26 cellular contexts compared by ENCODE assay signal in genomic region chr19:23052349-23052748, GRCh38. TPM values are rescaled to one million over a fixed set of nuclear protein-coding genes. Genes with fewer than 3 reads are reported as not detected.
A peak's percentile ranks its signal among the peaks of the same experiment; 100 is the strongest.
DNase-seq lines count a peak whose midpoint lies in the region; ATAC-seq and TF ChIP-seq lines count a peak whose summit lies in the region.
"Had no signal": no experiment of that assay in that cellular context is flagged by ENCODE, and none has a peak within 500 bp of the region (broad histone marks: within the 10 kb centered on the region; RNA-seq: fewer than 3 reads in every experiment).

No MANE protein-coding gene starts in this region.

- H4K91ac ChIP-seq in trophoblast cell (ENCODE audit: low read depth, low read length), result no peak overlapping the region

- WGBS in trophoblast cell (ENCODE audit: extremely low coverage, insufficient coverage, insufficient read length), result no CpG with 5 or more reads among the region's 1 CpG

- H3F3A ChIP-seq in GM23338 (replicated peaks; ENCODE audit: low read depth), result no peaks in the 10 kb centered on the region

- H3K9me3 ChIP-seq in OCI-LY7 (ENCODE audit: low read length) (no peaks in the 10 kb centered on the region), trophoblast cell (ENCODE audit: insufficient read depth, low read depth, low read length) (peaks cover 17% of the 10 kb centered on the region)
- H3K9me3 ChIP-seq: BE2C, BLaER1 had no signal

- H3K27me3 ChIP-seq in GM23338 (ENCODE audit: insufficient read depth) (no peaks in the 10 kb centered on the region), trophoblast cell (ENCODE audit: insufficient read depth, low read length) (no peaks in the 10 kb centered on the region)
- H3K27me3 ChIP-seq: BE2C, BLaER1 had no signal

- no peak overlapping the region for H3K27ac Mint-ChIP-seq in GM23338
- H3K27ac Mint-ChIP-seq: CD14-positive monocyte; CD4-positive, alpha-beta memory T cell; CD4-positive, CD25-positive, alpha-beta regulatory T cell; CD8-positive, alpha-beta memory T cell had no signal

- CTCF ChIA-PET in OCI-LY7 (lab: Charles Lee; ENCODE audit: unreplicated experiment), result no interaction called here

- intact Hi-C loops in OCI-LY7 (cut with micrococcal nuclease; ENCODE audit: unreplicated experiment), result no loop called here

- ATAC-seq in GM23338, result no peak
- no peak for ATAC-seq in GM18873 (IDR thresholded peaks at IDR 0.05; ENCODE audit: low FRiP score, unreplicated experiment)
- ATAC-seq: GM12878 had no signal

- no peak overlapping the region for H2BK12ac ChIP-seq in trophoblast cell (ENCODE audit: low read length)

- H3K4me3 ChIP-seq in GM23338, result no peak overlapping the region
- no peak overlapping the region for H3K4me3 ChIP-seq in OCI-LY7 (ENCODE audit: low read depth, low read length, poor library complexity, severe bottlenecking)
- H3K4me3 ChIP-seq in trophoblast cell (ENCODE audit: low read depth, low read length), result no peak overlapping the region
- H3K4me3 ChIP-seq: BLaER1, GM12878 had no signal

- peaks cover 97% of the 10 kb centered on the region for H3K9me3 Mint-ChIP-seq in GM23338

- peaks cover 27% of the 10 kb centered on the region for H3K36me3 Mint-ChIP-seq in GM23338 (ENCODE audit: low read depth)
- H3K36me3 Mint-ChIP-seq: CD14-positive monocyte; CD4-positive, alpha-beta memory T cell; CD4-positive, CD25-positive, alpha-beta regulatory T cell; CD8-positive, alpha-beta memory T cell had no signal

- H3K9ac ChIP-seq in trophoblast cell (ENCODE audit: low read length), result no peak overlapping the region
- H3K9ac ChIP-seq: BLaER1 had no signal

- peaks cover 4% of the 10 kb centered on the region; the same call in 1 of the 2 replicates for H3K9me2 ChIP-seq in GM23338 (ENCODE audit: insufficient read depth)
- H3K9me2 ChIP-seq in OCI-LY7 (ENCODE audit: insufficient read depth, low read length), result no peaks in the 10 kb centered on the region

- no peak overlapping the region for H2BK5ac ChIP-seq in trophoblast cell (ENCODE audit: low read depth, low read length, poor library complexity)

- H4K20me1 ChIP-seq in GM23338 (replicated peaks; ENCODE audit: insufficient read depth), result no peaks in the 10 kb centered on the region
- H4K20me1 ChIP-seq in OCI-LY7 (ENCODE audit: insufficient read depth, low read length), result no peaks in the 10 kb centered on the region
- H4K20me1 ChIP-seq: BLaER1 had no signal

- H3K4ac ChIP-seq in trophoblast cell (ENCODE audit: low read depth, low read length), result no peak overlapping the region

- H3K23ac ChIP-seq in trophoblast cell (ENCODE audit: low read length), result no peak overlapping the region

- TF ChIP-seq CTCF in GM23338 (conservative IDR thresholded peaks at IDR 0.05; ENCODE audit: low read depth in 2 of 2) (peak; percentile 33 to 38; a peak in 3 of 4 replicates), OCI-LY7 (conservative IDR thresholded peaks at IDR 0.05; ENCODE audit: low read length) (0 out of 2 replicates have a peak, but pooled peaks have one; percentile 13)

- DNase-seq in GM23338 (ENCODE audit: low spot score), result peak; percentile 19
- DNase-seq in OCI-LY7 (ENCODE audit: low spot score), result no peak
- peak; percentile 65 to 88 for DNase-seq in trophoblast cell
- DNase-seq in central memory CD4-positive, alpha-beta T cell, result no peak
- DNase-seq: 8988T; ACHN; BE2C; C1 segment of cervical spinal cord; CD4-positive, alpha-beta memory T cell; CD4-positive, CD25-positive, alpha-beta regulatory T cell; CD8-positive, alpha-beta memory T cell; COR-L47; DMS 273 treated with DMSO at 0.1 percent for 48 hours; DMS153; DMS53; DMS79; DND-41; EL; GDM1 had no signal

- H2BK120ac ChIP-seq in trophoblast cell (ENCODE audit: insufficient read depth, low read length, poor library complexity), result no peak overlapping the region

- no peak overlapping the region for H3K4me2 ChIP-seq in GM23338
- H3K4me2 ChIP-seq in OCI-LY7 (ENCODE audit: low read length), result no peak overlapping the region
- H3K4me2 ChIP-seq in trophoblast cell (ENCODE audit: low read length), result no peak overlapping the region
- H3K4me2 ChIP-seq: BLaER1 had no signal

- H3K4me3 Mint-ChIP-seq in GM23338, result no peak overlapping the region
- H3K4me3 Mint-ChIP-seq: CD14-positive monocyte; CD4-positive, alpha-beta memory T cell; CD4-positive, CD25-positive, alpha-beta regulatory T cell; CD8-positive, alpha-beta memory T cell had no signal

- H3K79me2 ChIP-seq in GM23338 (replicated peaks; ENCODE audit: insufficient read depth), result no peaks in the 10 kb centered on the region
- H3K79me2 ChIP-seq in OCI-LY7 (ENCODE audit: insufficient read depth, low read depth, low read length), result no peaks in the 10 kb centered on the region
- H3K79me2 ChIP-seq in trophoblast cell (ENCODE audit: control insufficient read depth, insufficient read depth, low read length, poor library complexity), result no peaks in the 10 kb centered on the region

- H3K18ac ChIP-seq in trophoblast cell (ENCODE audit: low read length), result no peak overlapping the region

- H2AK5ac ChIP-seq in trophoblast cell (ENCODE audit: low read length), result no peak overlapping the region

- no peaks in the 10 kb centered on the region for H3K4me1 Mint-ChIP-seq in GM23338
- H3K4me1 Mint-ChIP-seq: CD14-positive monocyte; CD4-positive, alpha-beta memory T cell; CD4-positive, CD25-positive, alpha-beta regulatory T cell; CD8-positive, alpha-beta memory T cell had no signal

- H4K12ac ChIP-seq in trophoblast cell (ENCODE audit: low read depth, low read length), result no peak overlapping the region

- H3K4me1 ChIP-seq in GM23338 (ENCODE audit: insufficient read depth) (no peaks in the 10 kb centered on the region), OCI-LY7 (ENCODE audit: insufficient read depth, low read length, poor library complexity, severe bottlenecking) (no peaks in the 10 kb centered on the region), trophoblast cell (ENCODE audit: control insufficient read depth in 1 of 2, insufficient read depth in 2 of 2, low read length in 2 of 2) (no peaks in the 10 kb centered on the region)
- H3K4me1 ChIP-seq: BE2C, BLaER1 had no signal

- no peaks in the 10 kb centered on the region for H3K79me1 ChIP-seq in trophoblast cell (ENCODE audit: low read length)

- POLR2A ChIA-PET in OCI-LY7 (lab: Charles Lee), result no interaction called here

- peaks cover 4% of the 10 kb centered on the region for H3K27me3 Mint-ChIP-seq in GM23338 (ENCODE audit: insufficient read depth, low read depth, poor library complexity)
- H3K27me3 Mint-ChIP-seq: CD4-positive, alpha-beta memory T cell; CD4-positive, CD25-positive, alpha-beta regulatory T cell; CD8-positive, alpha-beta memory T cell had no signal

- no peaks in the 10 kb centered on the region for H3K36me3 ChIP-seq in GM23338 (ENCODE audit: insufficient read depth)
- no peaks in the 10 kb centered on the region for H3K36me3 ChIP-seq in OCI-LY7 (ENCODE audit: insufficient read depth, low read length)
- no peaks in the 10 kb centered on the region for H3K36me3 ChIP-seq in trophoblast cell (ENCODE audit: control insufficient read depth in 1 of 2, insufficient read depth in 2 of 2, low read length in 2 of 2)
- H3K36me3 ChIP-seq: BE2C, BLaER1 had no signal

- H3K27ac ChIP-seq in GM23338 (ENCODE audit: low read depth) (no peak overlapping the region), OCI-LY7 (ENCODE audit: low read depth, low read length, poor library complexity, severe bottlenecking) (no peak overlapping the region), trophoblast cell (ENCODE audit: low read depth, low read length) (no peak overlapping the region)
- H3K27ac ChIP-seq: BLaER1 had no signal

- no TSS peak for BruUV-seq in OCI-LY7 (replicated peaks; lab: Mats Ljungman, UMichigan)

- H3K14ac ChIP-seq in trophoblast cell (ENCODE audit: low read length), result no peak overlapping the region

- H4K8ac ChIP-seq in trophoblast cell (ENCODE audit: low read depth, low read length), result no peak overlapping the region

- peak overlapping the region; percentile 47; the same call in 1 of the 2 replicates for H2AFZ ChIP-seq in GM23338
- H2AFZ ChIP-seq in OCI-LY7 (ENCODE audit: low read length), result no peak overlapping the region
- no peak overlapping the region for H2AFZ ChIP-seq in trophoblast cell (ENCODE audit: insufficient read depth, low read length, poor library complexity)

TF ChIP-seq in GM23338, 12 proteins besides CTCF, POLR2A, EP300 and RAD21 (continues in another document):
- no peak for TF ChIP-seq EZH2 (IDR thresholded peaks at IDR 0.05; ENCODE audit: low read depth, unreplicated experiment)
- TF ChIP-seq JUNB (IDR thresholded peaks at IDR 0.05; ENCODE audit: unreplicated experiment), result no peak
- TF ChIP-seq POLR2AphosphoS5 (IDR thresholded peaks at IDR 0.05; ENCODE audit: low read depth), result no peak
- no peak for TF ChIP-seq ZNF114 (CRISPR knock-in tag; IDR thresholded peaks at IDR 0.05)
- no peak for TF ChIP-seq STAT1 (IDR thresholded peaks at IDR 0.05; ENCODE audit: unreplicated experiment)

RNA-seq across cellular contexts. Expression of gene ZNF728, which starts 49.4 kb away (rescaled TPM):
- total RNA-seq in GM23338 (2014; rRNA removed; shearing (Covaris generic)), result 0.10 TPM in 1 of 2 replicates, not detected in the other
- not detected in 2 replicates for polyA plus RNA-seq in GM23338 (2016; fragmentation: Nextera tagmentation; extraction: Ambion mirVana)
- not detected in 2 replicates for total RNA-seq in OCI-LY7 (2014; rRNA removed; shearing (Covaris generic))
- total RNA-seq in OCI-LY7 (2022), result not detected in 2 replicates
- not detected in 2 replicates for polyA plus RNA-seq in trophoblast cell (2013)
- total RNA-seq: A673; CD4-positive, alpha-beta memory T cell; CD4-positive, CD25-positive, alpha-beta regulatory T cell; CD8-positive, alpha-beta memory T cell; G401; GM12878 had no signal
- polyA plus RNA-seq: AG04450; CD14-positive monocyte; CD4-positive, alpha-beta memory T cell; CD4-positive, CD25-positive, alpha-beta regulatory T cell; CD8-positive, alpha-beta memory T cell; GM12878 had no signal

Comparison
In these comparisons a context has a peak if more than half of its experiments do, and no peak if none do; other contexts are left out.
1. DNase-seq: peak in GM23338 (single experiment) and trophoblast cell (2 of 2); none in OCI-LY7 (single experiment) and central memory CD4-positive, alpha-beta T cell (single experiment).